In the genomic region with DNA sequence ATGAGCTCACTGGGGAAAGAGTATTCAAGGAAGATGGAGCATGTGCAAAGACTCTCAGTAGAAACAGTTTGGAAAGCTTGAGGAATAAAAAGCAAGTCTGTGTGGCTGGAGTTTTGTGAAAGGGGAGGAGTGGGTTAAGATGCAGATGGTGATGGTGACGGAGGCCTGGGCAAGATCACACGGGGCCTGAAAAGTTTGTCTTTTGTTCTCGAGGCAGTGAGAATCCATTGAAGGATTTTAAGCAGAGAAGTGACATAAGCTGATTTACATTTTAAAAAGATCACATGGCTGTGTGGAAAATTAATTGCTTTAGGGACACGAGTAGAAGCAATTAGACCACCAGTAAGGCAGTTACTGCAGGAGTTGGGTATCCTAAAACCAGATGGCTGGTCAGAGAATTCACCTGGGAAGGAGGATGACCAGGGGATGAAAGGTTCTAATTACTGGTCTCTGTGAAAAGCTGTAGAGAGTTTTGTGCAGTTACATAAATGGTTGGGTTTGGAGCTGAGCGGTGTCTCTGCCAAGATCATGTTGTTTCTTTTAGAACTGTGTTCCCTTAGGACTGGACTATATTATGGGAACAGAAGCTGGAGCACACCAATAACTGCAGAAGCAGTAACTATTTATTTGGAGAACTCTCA, we compare ENCODE assay signal across 17 cellular contexts. TPM values are rescaled to one million over a fixed set of nuclear protein-coding genes. Genes with fewer than 3 reads are reported as not detected.
DNase-seq lines count a peak whose midpoint lies in the region; FAIRE-seq and TF ChIP-seq lines count a peak whose summit lies in the region.
"Had no signal": no experiment of that assay in that cellular context is flagged by ENCODE, and none has a peak within 500 bp of the region (broad histone marks: within the 10 kb centered on the region; RNA-seq: fewer than 3 reads in every experiment).

No MANE protein-coding gene starts in this region.

- TF ChIP-seq POLR2A in sigmoid colon (IDR thresholded peaks at IDR 0.05), result no peak

- no peaks in the 10 kb centered on the region for H3K9me3 ChIP-seq in Loucy (ENCODE audit: insufficient read depth, low read depth, low read length)
- no peaks in the 10 kb centered on the region for H3K9me3 ChIP-seq in sigmoid colon

- H3K4me1 ChIP-seq in Loucy (ENCODE audit: insufficient read depth, low read length, poor library complexity, severe bottlenecking) (peaks cover 55% of the 10 kb centered on the region), sigmoid colon (peaks cover 0 to 87% (median 61%) of the 10 kb centered on the region in 4 donors)

- H3K27me3 Mint-ChIP-seq in brain, result no peaks in the 10 kb centered on the region
- H3K27me3 Mint-ChIP-seq: activated naive CD4-positive, alpha-beta T cell treated with anti-CD3 and anti-CD28 coated beads, Interleukin-2, amount 10 ng/mL, durations not matched to agents 7 days and 5 days; central memory CD8-positive, alpha-beta T cell; stimulated activated naive CD8-positive, alpha-beta T cell treated with anti-CD3 and anti-CD28 coated beads, Interleukin-15, Interleukin-2, amounts not matched to agents 100 ng/mL and 50 ng/mL, for 24 hours had no signal

- H3F3A ChIP-seq in Loucy (ENCODE audit: low read depth), result no peaks in the 10 kb centered on the region

- intact Hi-C loops in sigmoid colon (cut with DNase I), result no loop called here

- no peak for FAIRE-seq in D721Med (lab: Jason Lieb, UNC)

- TF ChIP-seq CTCF in Loucy (conservative IDR thresholded peaks at IDR 0.05; ENCODE audit: low read length) (no peak), brain (conservative IDR thresholded peaks at IDR 0.05) (no peak), sigmoid colon (IDR thresholded peaks at IDR 0.05) (no peak), D721Med (IDR thresholded peaks at IDR 0.05; ENCODE audit: insufficient read depth, missing control alignments) (no peak)

- peak overlapping the region; percentile 0 to 65 (median 53) for H3K4me3 Mint-ChIP-seq in brain
- H3K4me3 Mint-ChIP-seq: activated naive CD4-positive, alpha-beta T cell treated with anti-CD3 and anti-CD28 coated beads, Interleukin-2, amount 10 ng/mL, durations not matched to agents 7 days and 5 days; central memory CD8-positive, alpha-beta T cell; neural crest cell; stimulated activated naive CD8-positive, alpha-beta T cell treated with anti-CD3 and anti-CD28 coated beads, Interleukin-15, Interleukin-2, amounts not matched to agents 100 ng/mL and 50 ng/mL, for 24 hours had no signal

- H4K20me1 ChIP-seq in Loucy (ENCODE audit: insufficient read depth, low read length, poor library complexity, severe bottlenecking), result peaks cover 14% of the 10 kb centered on the region

- no peak overlapping the region for H3K9ac ChIP-seq in Loucy (ENCODE audit: low read depth, low read length, poor library complexity, severe bottlenecking)

- WGBS in sigmoid colon, 2 donors, result 81 to 87% methylated on average over 5 of the region's 5 CpGs

- no peaks in the 10 kb centered on the region for H3K9me3 Mint-ChIP-seq in brain
- H3K9me3 Mint-ChIP-seq: activated naive CD4-positive, alpha-beta T cell treated with anti-CD3 and anti-CD28 coated beads, Interleukin-2, amount 10 ng/mL, durations not matched to agents 7 days and 5 days; central memory CD8-positive, alpha-beta T cell; neural crest cell; stimulated activated naive CD8-positive, alpha-beta T cell treated with anti-CD3 and anti-CD28 coated beads, Interleukin-15, Interleukin-2, amounts not matched to agents 100 ng/mL and 50 ng/mL, for 24 hours had no signal

- peak overlapping the region; percentile 58 to 97 (median 91) for H3K27ac Mint-ChIP-seq in brain
- H3K27ac Mint-ChIP-seq: activated naive CD4-positive, alpha-beta T cell treated with anti-CD3 and anti-CD28 coated beads, Interleukin-2, amount 10 ng/mL, durations not matched to agents 7 days and 5 days; stimulated activated naive CD8-positive, alpha-beta T cell treated with anti-CD3 and anti-CD28 coated beads, Interleukin-15, Interleukin-2, amounts not matched to agents 100 ng/mL and 50 ng/mL, for 24 hours had no signal

- DNase-seq in hippocampal formation (lab: John Stamatoyannopoulos, UW) (peak; percentile 29 to 74), sigmoid colon (peak; percentile 65), SIG-M5 treated with dmso at 0.1 percent for 504 hours (lab: John Stamatoyannopoulos, UW; ENCODE audit: unreplicated experiment) (no peak), D721Med (ENCODE audit: insufficient read length, low spot score) (no peak), HK-2 (ENCODE audit: unreplicated experiment) (no peak), DMS79 treated with DMSO at 0.1 percent for 48 hours (lab: John Stamatoyannopoulos, UW) (no peak)
- DNase-seq: activated naive CD4-positive, alpha-beta T cell treated with anti-CD3 and anti-CD28 coated beads, Interleukin-2, amount 10 ng/mL, durations not matched to agents 7 days and 5 days; AML-193; erythroblast; NCI-H2171 had no signal

- peaks cover 48% of the 10 kb centered on the region for H3K79me2 ChIP-seq in Loucy (ENCODE audit: insufficient read depth, low read length)

- peaks cover 66% of the 10 kb centered on the region for H3K4me1 Mint-ChIP-seq in brain

- no peak overlapping the region for H3K4me3 ChIP-seq in Loucy (ENCODE audit: low read length, poor library complexity, severe bottlenecking)
- H3K4me3 ChIP-seq in sigmoid colon, result no peak overlapping the region
- H3K4me3 ChIP-seq: hepatocyte, skin epidermis had no signal

- no peaks in the 10 kb centered on the region for H3K9me2 ChIP-seq in Loucy (replicated peaks; ENCODE audit: low read depth, low read length)

- peak overlapping the region; percentile 61 to 99 (median 84) for H3K27ac ChIP-seq in sigmoid colon
- H3K27ac ChIP-seq: hepatocyte had no signal

- TF ChIP-seq EP300 in sigmoid colon (IDR thresholded peaks at IDR 0.05), result peak in 1 of 4 donors; percentile 23

- no peak overlapping the region for H2AFZ ChIP-seq in Loucy (ENCODE audit: low read length)
- H2AFZ ChIP-seq: hepatocyte had no signal

- H3K36me3 ChIP-seq in Loucy (ENCODE audit: insufficient read depth, low read length) (peaks cover 32% of the 10 kb centered on the region), sigmoid colon (peaks cover 17 to 53% (median 23%) of the 10 kb centered on the region in 4 donors)

- peaks cover 41% of the 10 kb centered on the region for H3K36me3 Mint-ChIP-seq in brain

- no peaks in the 10 kb centered on the region for H3K27me3 ChIP-seq in Loucy (ENCODE audit: insufficient read depth, low read length, poor library complexity, severe bottlenecking)
- H3K27me3 ChIP-seq in sigmoid colon, result no peaks in the 10 kb centered on the region
- H3K27me3 ChIP-seq: hepatocyte had no signal

- peak overlapping the region; percentile 24 for H3K4me2 ChIP-seq in Loucy (ENCODE audit: low read depth, low read length, poor library complexity, severe bottlenecking)
- H3K4me2 ChIP-seq: hepatocyte had no signal

RNA-seq across cellular contexts. Expression of a gene that starts 7.1 kb away (rescaled TPM):
- polyA plus RNA-seq in brain (ENCODE audit: insufficient read depth, low read depth, low replicate concordance), result 12.9 TPM
- total RNA-seq in sigmoid colon, result 10 to 100 TPM; 20.7 to 23.2 (median 21.7) TPM
- 10 to 100 TPM; 10.2 to 15.8 (median 12.3) TPM for polyA plus RNA-seq in sigmoid colon

RNA-seq across cellular contexts. Expression of a gene that starts 7.2 kb away (rescaled TPM):
- polyA plus RNA-seq in brain (ENCODE audit: insufficient read depth, low read depth, low replicate concordance) (91.0 TPM), sigmoid colon (100 to 1,000 TPM in 2 of 3 donors, 10 to 100 TPM in 1; 93.7 to 117 (median 100) TPM)
- total RNA-seq in sigmoid colon, result 100 to 1,000 TPM; 450 to 607 (median 548) TPM

RNA-seq across cellular contexts. Expression of a gene that starts 15.7 kb away (rescaled TPM):
- polyA plus RNA-seq in brain (ENCODE audit: insufficient read depth, low read depth, low replicate concordance) (147 TPM), sigmoid colon (100 to 1,000 TPM in 2 of 3 donors, 10 to 100 TPM in 1; 67.6 to 148 (median 129) TPM)
- total RNA-seq in sigmoid colon, result 10 to 100 TPM; 33.2 to 60.0 (median 49.0) TPM

RNA-seq across cellular contexts. Expression of a gene that starts 22.9 kb away (rescaled TPM):
- polyA plus RNA-seq in brain (ENCODE audit: insufficient read depth, low read depth, low replicate concordance) (123 TPM), sigmoid colon (10 to 100 TPM; 13.2 to 60.3 (median 55.5) TPM)
- total RNA-seq in sigmoid colon, result 10 to 100 TPM; 39.8 to 58.8 (median 45.9) TPM

RNA-seq across cellular contexts. Expression of a gene that starts 59.3 kb away (rescaled TPM):
- polyA plus RNA-seq in brain (ENCODE audit: insufficient read depth, low read depth, low replicate concordance) (23.4 TPM), sigmoid colon (1 to 10 TPM in 1 of 3 donors, under 1 TPM in 2; under 0.01 to 6.3 (median 0.46) TPM)
- total RNA-seq in sigmoid colon, result 10 to 100 TPM; 21.7 to 57.1 (median 32.2) TPM

Comparison
In these comparisons a context has a peak if more than half of its experiments do, and no peak if none do; other contexts are left out.
1. DNase-seq: peak in hippocampal formation (2 of 2) and sigmoid colon (single experiment); none in SIG-M5 treated with dmso at 0.1 percent for 504 hours (single experiment), D721Med (single experiment), HK-2 (single experiment) and DMS79 treated with DMSO at 0.1 percent for 48 hours (single experiment).